16 cellular contexts compared by ENCODE assay signal in the genomic region with DNA sequence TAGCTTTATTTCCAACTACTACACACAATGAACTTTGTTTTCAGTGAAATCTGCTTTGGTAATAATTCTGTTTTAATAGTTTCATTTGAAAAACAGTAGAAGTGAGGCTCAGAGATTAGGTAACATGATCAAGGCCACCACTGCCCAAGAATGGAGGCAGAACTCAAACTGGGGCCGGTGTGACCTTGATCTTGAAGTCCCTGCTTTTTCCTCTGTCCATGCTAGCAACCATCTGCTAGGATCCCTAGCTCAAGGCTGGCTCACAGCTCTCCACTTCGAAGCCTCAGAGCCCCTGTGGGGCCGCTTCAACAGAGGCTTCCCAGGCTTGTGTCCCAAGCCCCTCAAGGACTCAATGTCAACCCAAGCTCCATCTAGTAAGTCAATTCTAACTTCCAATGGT. TPM values are rescaled to one million over a fixed set of nuclear protein-coding genes. Genes with fewer than 3 reads are reported as not detected.
A peak's percentile ranks its signal among the peaks of the same experiment; 100 is the strongest.
DNase-seq lines count a peak whose midpoint lies in the region; ATAC-seq, FAIRE-seq and TF ChIP-seq lines count a peak whose summit lies in the region.
"Had no signal": no experiment of that assay in that cellular context is flagged by ENCODE, and none has a peak within 500 bp of the region (broad histone marks: within the 10 kb centered on the region; RNA-seq: fewer than 3 reads in every experiment).

No MANE protein-coding gene starts in this region.

- H3K27ac ChIP-seq in BLaER1 (peak overlapping the region; percentile 30; the same call in 1 of the 2 replicates), SK-N-MC (peak overlapping the region; percentile 31; the same call in 1 of the 2 replicates)

- intact Hi-C loops in CD14-positive monocyte (cut with micrococcal nuclease) = no loop called here

- H3K9me3 Mint-ChIP-seq in CD14-positive monocyte = peaks cover 0 to 4% (median 0%) of the 10 kb centered on the region in 7 donors
- no peaks in the 10 kb centered on the region for H3K9me3 Mint-ChIP-seq in naive thymus-derived CD8-positive, alpha-beta T cell
- H3K9me3 Mint-ChIP-seq: HFFc6 had no signal

- H3K9ac ChIP-seq in BLaER1 (0 out of 2 replicates have a peak overlapping the region, but pooled peaks have one; percentile 6), SK-N-MC (ENCODE audit: insufficient read length) (no peak overlapping the region)

- peaks cover 84% of the 10 kb centered on the region for H4K20me1 ChIP-seq in BLaER1

- H3K4me3 Mint-ChIP-seq in CD14-positive monocyte = no peak overlapping the region
- peak overlapping the region in 7 of 10 donors; percentile 5 to 59 (median 31) for H3K4me3 Mint-ChIP-seq in naive thymus-derived CD8-positive, alpha-beta T cell
- H3K4me3 Mint-ChIP-seq: HFFc6 had no signal

- peak overlapping the region in 5 of 7 donors; percentile 15 to 69 (median 44) for H3K27ac Mint-ChIP-seq in CD14-positive monocyte
- peak overlapping the region in 9 of 10 donors; percentile 31 to 92 (median 78) for H3K27ac Mint-ChIP-seq in naive thymus-derived CD8-positive, alpha-beta T cell
- H3K27ac Mint-ChIP-seq: HFFc6 had no signal

- H3K4me1 Mint-ChIP-seq in CD14-positive monocyte = peaks cover 74% of the 10 kb centered on the region
- peaks cover 18 to 85% (median 62%) of the 10 kb centered on the region in 4 donors for H3K4me1 Mint-ChIP-seq in naive thymus-derived CD8-positive, alpha-beta T cell

- peaks cover 3 to 4% of the 10 kb centered on the region in 2 donors for H3K36me3 Mint-ChIP-seq in CD14-positive monocyte
- H3K36me3 Mint-ChIP-seq in naive thymus-derived CD8-positive, alpha-beta T cell = no peaks in the 10 kb centered on the region

- ATAC-seq in naive thymus-derived CD8-positive, alpha-beta T cell = no peak
- ATAC-seq: PC-3 had no signal

- no peak overlapping the region for H3K4me3 ChIP-seq in BLaER1
- no peak overlapping the region for H3K4me3 ChIP-seq in SK-N-MC

- POLR2A ChIA-PET in naive thymus-derived CD8-positive, alpha-beta T cell (lab: Charles Lee) = interaction anchor here (0.7 to 4.7 kb wide), 6 partner anchors 9 to 25 kb away, joined by 3 to 33 read pairs (median 6); a partner anchor contains a TSS

- peak overlapping the region; percentile 39 for H3K4me2 ChIP-seq in BLaER1

- H3K9me3 ChIP-seq in BLaER1 (no peaks in the 10 kb centered on the region), SK-N-MC (ENCODE audit: low read depth, low read length) (no peaks in the 10 kb centered on the region)

- no peak for TF ChIP-seq CTCF in CD14-positive monocyte (IDR thresholded peaks at IDR 0.05)

- H3K36me3 ChIP-seq in BLaER1 (no peaks in the 10 kb centered on the region), SK-N-MC (ENCODE audit: insufficient read depth, low read length) (no peaks in the 10 kb centered on the region)

- peaks cover 86% of the 10 kb centered on the region for H3K4me1 ChIP-seq in BLaER1

- no peak for DNase-seq in CD14-positive monocyte (ENCODE audit: low spot score)
- no peak for DNase-seq in SK-N-MC (ENCODE audit: low read depth, low spot score)
- no peak for DNase-seq in naive thymus-derived CD8-positive, alpha-beta T cell
- no peak for DNase-seq in HTR-8/SVneo (ENCODE audit: insufficient read length, low spot score)
- DNase-seq in midbrain (lab: John Stamatoyannopoulos, UW) = no peak
- DNase-seq in RPMI8226 = no peak
- no peak for DNase-seq in DMS79 (lab: John Stamatoyannopoulos, UW)
- DNase-seq: Calu3, GOT3, HFFc6, Karpas-422, NCI-H1105 treated with DMSO at 0.1 percent for 48 hours, NCI-H187, PC-3 had no signal

- H3K27me3 Mint-ChIP-seq in CD14-positive monocyte (ENCODE audit: low read depth in 3 of 3) = peaks cover 0 to 12% (median 1%) of the 10 kb centered on the region in 3 donors
- H3K27me3 Mint-ChIP-seq in naive thymus-derived CD8-positive, alpha-beta T cell = no peaks in the 10 kb centered on the region

- peaks cover 45% of the 10 kb centered on the region for H3K27me3 ChIP-seq in BLaER1

- no peak for FAIRE-seq in HTR-8/SVneo (lab: Jason Lieb, UNC)
- FAIRE-seq: G401.6 had no signal

RNA-seq across cellular contexts. Expression of a gene that starts 15.0 kb away (rescaled TPM):
- polyA plus RNA-seq in CD14-positive monocyte = 10 to 100 TPM; 10.4 to 20.5 TPM
- total RNA-seq in naive thymus-derived CD8-positive, alpha-beta T cell = 10 to 100 TPM; 17.9 to 18.2 TPM
- polyA plus RNA-seq in naive thymus-derived CD8-positive, alpha-beta T cell = 10 to 100 TPM in 1 of 3 donors, 1 to 10 TPM in 2; 7.7 to 10.9 (median 9.2) TPM

Comparison
In these comparisons a context has a peak if more than half of its experiments do, and no peak if none do; other contexts are left out.
1. H3K4me3 Mint-ChIP-seq: peak in naive thymus-derived CD8-positive, alpha-beta T cell (7 of 10); none in CD14-positive monocyte (0 of 2).